ENCODE assay signal across 9 cellular contexts in the genomic region with DNA sequence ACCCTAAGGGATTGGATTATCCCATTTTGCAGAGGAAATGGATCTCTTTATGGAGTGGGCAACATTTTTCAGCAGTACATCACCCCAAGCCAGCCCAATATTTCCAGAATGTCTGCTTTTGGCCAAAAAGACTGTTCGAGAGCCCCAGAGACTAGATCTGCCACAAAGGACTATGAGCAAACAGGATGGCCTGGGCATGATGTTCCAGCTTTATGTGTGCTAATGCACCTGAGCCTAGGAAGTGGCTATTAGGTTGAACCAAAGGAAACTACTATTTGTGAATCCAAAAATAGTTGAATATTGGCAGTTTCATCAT. TPM values are rescaled to one million over a fixed set of nuclear protein-coding genes. Genes with fewer than 3 reads are reported as not detected.
DNase-seq lines count a peak whose midpoint lies in the region; ATAC-seq and TF ChIP-seq lines count a peak whose summit lies in the region.
"Had no signal": no experiment of that assay in that cellular context is flagged by ENCODE, and none has a peak within 500 bp of the region (broad histone marks: within the 10 kb centered on the region; RNA-seq: fewer than 3 reads in every experiment).

No MANE protein-coding gene starts in this region.

- peak in 1 of 2 donors; percentile 15 for TF ChIP-seq RAD21 in liver (IDR thresholded peaks at IDR 0.05)

- intact Hi-C loops in stomach (cut with DNase I; ENCODE audit: low total_unique reads) = no loop called here

- H3K27ac Mint-ChIP-seq in T-helper 2 cell treated with Interferon-gamma antibody and Interleukin-4, amounts not matched to agents 5 μg/mL and 100 μg/mL, for 36 hours = peak overlapping the region; percentile 78
- H3K27ac Mint-ChIP-seq in activated CD8-positive, alpha-beta T cell treated with anti-CD3 and anti-CD28 coated beads, Interleukin-2, amount 10 ng/mL, durations not matched to agents 7 days and 5 days = peak overlapping the region; percentile 74

- H3K9ac ChIP-seq in liver (ENCODE audit: low read depth in 1 of 2, low read length in 2 of 2) = no peak overlapping the region

- H3K4me3 ChIP-seq in liver (ENCODE audit: low read depth in 1 of 3, low read length in 3 of 3) (no peak overlapping the region), stomach (no peak overlapping the region)

- H3K4me3 Mint-ChIP-seq in T-helper 2 cell treated with Interferon-gamma antibody and Interleukin-4, amounts not matched to agents 5 μg/mL and 100 μg/mL, for 36 hours = no peak overlapping the region
- H3K4me3 Mint-ChIP-seq in activated CD8-positive, alpha-beta T cell treated with anti-CD3 and anti-CD28 coated beads, Interleukin-2, amount 10 ng/mL, durations not matched to agents 7 days and 5 days = no peak overlapping the region

- no peaks in the 10 kb centered on the region for H3K9me3 Mint-ChIP-seq in T-helper 2 cell treated with Interferon-gamma antibody and Interleukin-4, amounts not matched to agents 5 μg/mL and 100 μg/mL, for 36 hours
- H3K9me3 Mint-ChIP-seq in activated CD8-positive, alpha-beta T cell treated with anti-CD3 and anti-CD28 coated beads, Interleukin-2, amount 10 ng/mL, durations not matched to agents 7 days and 5 days (ENCODE audit: insufficient read depth) = no peaks in the 10 kb centered on the region

- H3K36me3 ChIP-seq in liver (ENCODE audit: control insufficient read depth in 4 of 4, insufficient read depth in 3 of 4, low read depth in 1 of 4, low read length in 3 of 4) = peaks cover 11 to 57% (median 24%) of the 10 kb centered on the region in 4 donors
- H3K36me3 ChIP-seq in stomach = peaks cover 41 to 82% (median 80%) of the 10 kb centered on the region in 4 donors

- H3K27me3 ChIP-seq in liver (ENCODE audit: control insufficient read depth in 4 of 4, insufficient read depth in 4 of 4, low read length in 3 of 4) (no peaks in the 10 kb centered on the region), stomach (no peaks in the 10 kb centered on the region)
- H3K27me3 ChIP-seq: foreskin keratinocyte had no signal

- TF ChIP-seq EP300 in stomach (IDR thresholded peaks at IDR 0.05) = no peak

- no peak for TF ChIP-seq POLR2A in stomach (IDR thresholded peaks at IDR 0.05)

- peaks cover 29% of the 10 kb centered on the region for H3K4me1 Mint-ChIP-seq in T-helper 2 cell treated with Interferon-gamma antibody and Interleukin-4, amounts not matched to agents 5 μg/mL and 100 μg/mL, for 36 hours (ENCODE audit: low read depth)
- H3K4me1 Mint-ChIP-seq in activated CD8-positive, alpha-beta T cell treated with anti-CD3 and anti-CD28 coated beads, Interleukin-2, amount 10 ng/mL, durations not matched to agents 7 days and 5 days (ENCODE audit: low read depth) = peaks cover 42% of the 10 kb centered on the region

- CTCF ChIA-PET in activated CD8-positive, alpha-beta T cell treated with anti-CD3 and anti-CD28 coated beads, Interleukin-2, amount 10 ng/mL, durations not matched to agents 7 days and 5 days (lab: Charles Lee) = interaction anchor here (0.6 to 9.2 kb wide), 36 partner anchors 9 to 527 kb away, joined by 3 to 186 read pairs (median 6); partner anchors contain the start of genes PTGR2 and ZNF410

- no peaks in the 10 kb centered on the region for H3K27me3 Mint-ChIP-seq in T-helper 2 cell treated with Interferon-gamma antibody and Interleukin-4, amounts not matched to agents 5 μg/mL and 100 μg/mL, for 36 hours (ENCODE audit: low read depth)
- no peaks in the 10 kb centered on the region for H3K27me3 Mint-ChIP-seq in activated CD8-positive, alpha-beta T cell treated with anti-CD3 and anti-CD28 coated beads, Interleukin-2, amount 10 ng/mL, durations not matched to agents 7 days and 5 days (ENCODE audit: low read depth)

- peaks cover 59% of the 10 kb centered on the region for H3K36me3 Mint-ChIP-seq in T-helper 2 cell treated with Interferon-gamma antibody and Interleukin-4, amounts not matched to agents 5 μg/mL and 100 μg/mL, for 36 hours (ENCODE audit: low read depth)
- peaks cover 66% of the 10 kb centered on the region for H3K36me3 Mint-ChIP-seq in activated CD8-positive, alpha-beta T cell treated with anti-CD3 and anti-CD28 coated beads, Interleukin-2, amount 10 ng/mL, durations not matched to agents 7 days and 5 days (ENCODE audit: low read depth)

- H3K27ac ChIP-seq in liver (ENCODE audit: low read depth in 1 of 2, low read length in 2 of 2) = peak overlapping the region; percentile 12 to 64
- peak overlapping the region; percentile 6 to 93 (median 88) for H3K27ac ChIP-seq in stomach
- H3K27ac ChIP-seq: foreskin keratinocyte had no signal

- POLR2A ChIA-PET in activated CD8-positive, alpha-beta T cell treated with anti-CD3 and anti-CD28 coated beads, Interleukin-2, amount 10 ng/mL, durations not matched to agents 7 days and 5 days (lab: Charles Lee) = interaction anchor here (0.6 to 2.6 kb wide), 6 partner anchors 11 to 150 kb away, joined by 3 to 11 read pairs (median 3); no protein-coding TSS in a partner anchor

- no peak for DNase-seq in T-helper 2 cell treated with Interferon-gamma antibody and Interleukin-4, amounts not matched to agents 5 μg/mL and 100 μg/mL, for 36 hours (ENCODE audit: low spot score)
- DNase-seq in T-helper 2 cell (no peak), stomach (no peak), dermis blood vessel endothelial cell (no peak), OCI-M2 (lab: John Stamatoyannopoulos, UW; ENCODE audit: unreplicated experiment) (no peak)
- no peak for DNase-seq in activated CD8-positive, alpha-beta T cell treated with anti-CD3 and anti-CD28 coated beads, Interleukin-2, amount 10 ng/mL, durations not matched to agents 7 days and 5 days

- WGBS in liver = 89% methylated on average over 1 of the region's 1 CpG
- WGBS in stomach, 5 donors = 89 to 97% (median 92%) methylated on average over 1 of the region's 1 CpG

- TF ChIP-seq CTCF in liver (IDR thresholded peaks at IDR 0.05; ENCODE audit: low read depth, low read length, missing input control) (no peak), stomach (IDR thresholded peaks at IDR 0.05) (no peak)

- ATAC-seq in activated CD8-positive, alpha-beta T cell treated with anti-CD3 and anti-CD28 coated beads, Interleukin-2, amount 10 ng/mL, durations not matched to agents 7 days and 5 days = peak; percentile 16
- ATAC-seq in GM21529 (IDR thresholded peaks at IDR 0.05; ENCODE audit: unreplicated experiment) = no peak

- peaks cover 11 to 39% (median 28%) of the 10 kb centered on the region in 4 donors for H3K4me1 ChIP-seq in liver (ENCODE audit: control insufficient read depth in 4 of 4, insufficient read depth in 4 of 4, low read length in 3 of 4)
- peaks cover 51 to 88% (median 75%) of the 10 kb centered on the region in 4 donors for H3K4me1 ChIP-seq in stomach
- H3K4me1 ChIP-seq: foreskin keratinocyte had no signal

- H3K9me3 ChIP-seq in liver (ENCODE audit: control insufficient read depth in 4 of 4, low read length in 3 of 4) (no peaks in the 10 kb centered on the region), stomach (no peaks in the 10 kb centered on the region)

TF ChIP-seq in liver, 16 proteins besides CTCF, POLR2A, EP300 and RAD21:
- TF ChIP-seq FOXA1 (IDR thresholded peaks at IDR 0.05) (no peak), ATF3 (IDR thresholded peaks at IDR 0.05) (no peak)

RNA-seq across cellular contexts. Expression of gene PNMA1, which starts 14.8 kb away (rescaled TPM):
- total RNA-seq in activated CD8-positive, alpha-beta T cell treated with anti-CD3 and anti-CD28 coated beads, Interleukin-2, amount 10 ng/mL, durations not matched to agents 7 days and 5 days = 10 to 100 TPM; 24.4 to 25.6 TPM
- 10 to 100 TPM in 1 of 2 donors, 1 to 10 TPM in 1; 2.3 to 10.4 TPM for total RNA-seq in liver
- 1 to 10 TPM; 2.8 to 4.0 TPM for polyA plus RNA-seq in liver
- total RNA-seq in stomach = 10 to 100 TPM; 17.9 to 42.3 (median 19.3) TPM
- 10 to 100 TPM; 13.9 to 17.1 (median 15.6) TPM for polyA plus RNA-seq in stomach
- total RNA-seq in dermis blood vessel endothelial cell = 15.7 and 38.0 TPM in 2 replicates
